ENCODE assay signal across 17 cellular contexts in genomic region chr2:3387644-3388411, GRCh38. TPM values are rescaled to one million over a fixed set of nuclear protein-coding genes. Genes with fewer than 3 reads are reported as not detected.
DNase-seq lines count a peak whose midpoint lies in the region; ATAC-seq, FAIRE-seq and TF ChIP-seq lines count a peak whose summit lies in the region.
"Had no signal": no experiment of that assay in that cellular context is flagged by ENCODE, and none has a peak within 500 bp of the region (broad histone marks: within the 10 kb centered on the region; RNA-seq: fewer than 3 reads in every experiment).

No MANE protein-coding gene starts in this region.

- peaks cover 49% of the 10 kb centered on the region for H3K36me3 Mint-ChIP-seq in stimulated activated memory B cell treated with anti-CD40 and anti-IgM and Interleukin-4, amounts not matched to agents 10 μg/mL and 1 μg/mL and 100 μg/mL, for 72 hours

- TF ChIP-seq POLR2A in IMR-90 (IDR thresholded peaks at IDR 0.05; ENCODE audit: low read depth, low read length) = no peak

- H3K79me1 ChIP-seq in IMR-90 (ENCODE audit: low read depth in 1 of 2, low read length in 2 of 2) = peaks cover 19 to 49% of the 10 kb centered on the region in 2 experiments

- H3K23ac ChIP-seq in IMR-90 (ENCODE audit: low read depth, low read length) = no peak overlapping the region

- H3K36me3 ChIP-seq in IMR-90 (ENCODE audit: control insufficient read depth, insufficient read depth, low read length) (peaks cover 36% of the 10 kb centered on the region), kidney (ENCODE audit: control insufficient read depth in 1 of 2, insufficient read depth in 2 of 2, low read length in 2 of 2) (peaks cover 11 to 35% of the 10 kb centered on the region in 2 donors), SJCRH30 (peaks cover 57% of the 10 kb centered on the region)

- H3K27ac ChIP-seq in IMR-90 (ENCODE audit: insufficient read depth, low read length) (peak overlapping the region; percentile 35; the same call in 1 of the 2 replicates), kidney (ENCODE audit: low read depth in 2 of 2, low read length in 2 of 2) (no peak overlapping the region), SJCRH30 (no peak overlapping the region)
- H3K27ac ChIP-seq: BLaER1 treated with 17β-estradiol and CSF1 and Interleukin-3, amounts not matched to agents 10 nM and 100 nM had no signal

- H2AK5ac ChIP-seq in IMR-90 (ENCODE audit: low read depth, low read length) = peak overlapping the region; percentile 52; the same call in 1 of the 2 replicates

- H3K56ac ChIP-seq in IMR-90 (ENCODE audit: extremely low read depth, insufficient read depth, low read length) = no peak overlapping the region

- DNase-seq in IMR-90 (no peak), kidney (peak; percentile 72), SJCRH30 (no peak), medulla oblongata (ENCODE audit: extremely low spot score) (no peak), NCI-H1930 (lab: John Stamatoyannopoulos, UW) (no peak)
- DNase-seq: Calu3; CD8-positive, alpha-beta T cell; DMS 273 treated with DMSO at 0.1 percent for 48 hours; DMS53; DND-41; HCEC 1CT had no signal

- H3K4me3 Mint-ChIP-seq in stimulated activated memory B cell treated with anti-CD40 and anti-IgM and Interleukin-4, amounts not matched to agents 10 μg/mL and 1 μg/mL and 100 μg/mL, for 72 hours = no peak overlapping the region
- H3K4me3 Mint-ChIP-seq: B cell; CD8-positive, alpha-beta T cell had no signal

- H4K8ac ChIP-seq in IMR-90 (ENCODE audit: low read depth in 2 of 2, low read length in 2 of 2) = no peak overlapping the region

- TF ChIP-seq RAD21 in IMR-90 (IDR thresholded peaks at IDR 0.05; ENCODE audit: low read length) = no peak

- no peak overlapping the region for H2AK9ac ChIP-seq in IMR-90 (replicated peaks; ENCODE audit: low read depth, low read length, poor library complexity)

- H2BK15ac ChIP-seq in IMR-90 (ENCODE audit: low read depth, low read length) = no peak overlapping the region

- H3K14ac ChIP-seq in IMR-90 (replicated peaks; ENCODE audit: low read depth, low read length) = no peak overlapping the region

- TF ChIP-seq CTCF in IMR-90 (conservative IDR thresholded peaks at IDR 0.05; ENCODE audit: low read depth, low read length) (no peak), kidney (IDR thresholded peaks at IDR 0.05; ENCODE audit: borderline replicate concordance, extremely low read depth, insufficient read depth) (no peak)

- no peak overlapping the region for H3K4me2 ChIP-seq in IMR-90 (ENCODE audit: low read depth, low read length)

- no peak overlapping the region for H3K9ac ChIP-seq in IMR-90 (ENCODE audit: low read depth, low read length)
- H3K9ac ChIP-seq in kidney (ENCODE audit: low read length in 2 of 2) = no peak overlapping the region
- H3K9ac ChIP-seq: BLaER1 treated with 17β-estradiol and CSF1 and Interleukin-3, amounts not matched to agents 10 nM and 100 nM had no signal

- H4K20me1 ChIP-seq in IMR-90 (ENCODE audit: insufficient read depth, low read length) = peaks cover 30% of the 10 kb centered on the region

- intact Hi-C loops in IMR-90 (cut with micrococcal nuclease) = no loop called here
- intact Hi-C loops in kidney (cut with DNase I) = no loop called here

- H3K9me3 Mint-ChIP-seq in stimulated activated memory B cell treated with anti-CD40 and anti-IgM and Interleukin-4, amounts not matched to agents 10 μg/mL and 1 μg/mL and 100 μg/mL, for 72 hours = no peaks in the 10 kb centered on the region
- H3K9me3 Mint-ChIP-seq: CD8-positive, alpha-beta T cell had no signal

- peaks cover 4% of the 10 kb centered on the region for H3K4me1 ChIP-seq in IMR-90 (ENCODE audit: control insufficient read depth, insufficient read depth, low read length)
- no peaks in the 10 kb centered on the region for H3K4me1 ChIP-seq in kidney (ENCODE audit: control insufficient read depth in 1 of 2, insufficient read depth in 1 of 2, low read depth in 1 of 2, low read length in 2 of 2)
- H3K4me1 ChIP-seq in SJCRH30 = no peaks in the 10 kb centered on the region

- H3K27me3 Mint-ChIP-seq in stimulated activated memory B cell treated with anti-CD40 and anti-IgM and Interleukin-4, amounts not matched to agents 10 μg/mL and 1 μg/mL and 100 μg/mL, for 72 hours = no peaks in the 10 kb centered on the region
- H3K27me3 Mint-ChIP-seq: B cell had no signal

- no peak overlapping the region for H2BK5ac ChIP-seq in IMR-90 (ENCODE audit: low read depth, low read length, poor library complexity, severe bottlenecking)

- ATAC-seq in IMR-90 (ENCODE audit: low read depth) = no peak
- ATAC-seq in stimulated activated memory B cell treated with anti-CD40 and anti-IgM and Interleukin-4, amounts not matched to agents 10 μg/mL and 1 μg/mL and 100 μg/mL, for 72 hours = peak; percentile 48
- ATAC-seq: CD8-positive, alpha-beta T cell had no signal

- H3K27me3 ChIP-seq in IMR-90 (ENCODE audit: control insufficient read depth, insufficient read depth, low read length) (no peaks in the 10 kb centered on the region), SJCRH30 (no peaks in the 10 kb centered on the region)
- H3K27me3 ChIP-seq: BLaER1 treated with 17β-estradiol and CSF1 and Interleukin-3, amounts not matched to agents 10 nM and 100 nM had no signal

- in situ Hi-C loops in IMR-90 (cut with MboI; ENCODE audit: low sequenced_read_pairs) = no loop called here

- CTCF ChIA-PET in IMR-90 (lab: Yijun Ruan, JAX) = no interaction called here

- H3K4me1 Mint-ChIP-seq in stimulated activated memory B cell treated with anti-CD40 and anti-IgM and Interleukin-4, amounts not matched to agents 10 μg/mL and 1 μg/mL and 100 μg/mL, for 72 hours = peaks cover 12% of the 10 kb centered on the region

- H3K4ac ChIP-seq in IMR-90 (ENCODE audit: low read depth, low read length) = no peak overlapping the region; the same call in 1 of the 2 replicates

- no peak overlapping the region for H3K18ac ChIP-seq in IMR-90 (ENCODE audit: low read depth, low read length)

- no TSS peak for BruUV-seq in IMR-90 (replicated peaks; lab: Mats Ljungman, UMichigan)

- no peak overlapping the region for H3K27ac Mint-ChIP-seq in stimulated activated memory B cell treated with anti-CD40 and anti-IgM and Interleukin-4, amounts not matched to agents 10 μg/mL and 1 μg/mL and 100 μg/mL, for 72 hours
- H3K27ac Mint-ChIP-seq: B cell; CD8-positive, alpha-beta T cell had no signal

- POLR2A ChIA-PET in IMR-90 (lab: Charles Lee; ENCODE audit: unreplicated experiment) = interaction anchor here (0.9 kb wide), 1 partner anchor 10 kb away, joined by 3 read pairs; the partner anchor contains the start of gene EIPR1

- no peak overlapping the region for H4K5ac ChIP-seq in IMR-90 (ENCODE audit: low read depth, low read length)

- FAIRE-seq in kidney (lab: Jason Lieb, UNC) = no peak
- FAIRE-seq: G401.6, GM12891, GM19239 had no signal

- no peak overlapping the region for H2BK120ac ChIP-seq in IMR-90 (ENCODE audit: low read depth, low read length)

- no peak overlapping the region for H4K91ac ChIP-seq in IMR-90 (ENCODE audit: insufficient read depth, low read depth, low read length)

- peaks cover 3% of the 10 kb centered on the region; the same call in 1 of the 2 replicates for H3K9me1 ChIP-seq in IMR-90 (ENCODE audit: insufficient read depth, low read length)

- no peak overlapping the region for H3K4me3 ChIP-seq in IMR-90 (ENCODE audit: insufficient read depth, low read depth, low read length)
- H3K4me3 ChIP-seq in kidney (ENCODE audit: low read length in 2 of 2) = no peak overlapping the region
- no peak overlapping the region for H3K4me3 ChIP-seq in SJCRH30
- H3K4me3 ChIP-seq: BLaER1 treated with 17β-estradiol and CSF1 and Interleukin-3, amounts not matched to agents 10 nM and 100 nM had no signal

- WGBS in IMR-90 (ENCODE audit: extremely low coverage in 2 of 2, insufficient read length in 1 of 2), 2 experiments = 92% methylated on average over 54 of the region's 89 CpGs; no CpG with 5 or more reads in 1 of the 2 experiments

- H3K9me3 ChIP-seq in IMR-90 (ENCODE audit: control insufficient read depth, insufficient read depth, low read length) (no peaks in the 10 kb centered on the region), kidney (ENCODE audit: control insufficient read depth in 1 of 2, low read length in 2 of 2) (no peaks in the 10 kb centered on the region), SJCRH30 (replicated peaks) (no peaks in the 10 kb centered on the region; the same call in 1 of the 2 replicates)

- dilution Hi-C loops in IMR-90 (cut with HindIII; ENCODE audit: low sequenced_read_pairs, unreplicated experiment) = no loop called here

- H2BK20ac ChIP-seq in IMR-90 (ENCODE audit: low read depth, low read length) = no peak overlapping the region

- no peak overlapping the region for H2AFZ ChIP-seq in IMR-90 (replicated peaks; ENCODE audit: low read length, poor library complexity)

TF ChIP-seq in IMR-90, 13 proteins besides CTCF, POLR2A, EP300 and RAD21 (continues in another document):
- TF ChIP-seq CHD1 (IDR thresholded peaks at IDR 0.05; ENCODE audit: low read depth, low read length) (no peak), BHLHE40 (IDR thresholded peaks at IDR 0.05; ENCODE audit: low read depth, low read length) (no peak), RCOR1 (IDR thresholded peaks at IDR 0.05; ENCODE audit: insufficient replicate concordance, low read length) (no peak), FOS (IDR thresholded peaks at IDR 0.05; ENCODE audit: low read depth, low read length) (no peak)
- TF ChIP-seq, protein P1, sequence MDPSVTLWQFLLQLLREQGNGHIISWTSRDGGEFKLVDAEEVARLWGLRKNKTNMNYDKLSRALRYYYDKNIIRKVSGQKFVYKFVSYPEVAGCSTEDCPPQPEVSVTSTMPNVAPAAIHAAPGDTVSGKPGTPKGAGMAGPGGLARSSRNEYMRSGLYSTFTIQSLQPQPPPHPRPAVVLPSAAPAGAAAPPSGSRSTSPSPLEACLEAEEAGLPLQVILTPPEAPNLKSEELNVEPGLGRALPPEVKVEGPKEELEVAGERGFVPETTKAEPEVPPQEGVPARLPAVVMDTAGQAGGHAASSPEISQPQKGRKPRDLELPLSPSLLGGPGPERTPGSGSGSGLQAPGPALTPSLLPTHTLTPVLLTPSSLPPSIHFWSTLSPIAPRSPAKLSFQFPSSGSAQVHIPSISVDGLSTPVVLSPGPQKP (IDR thresholded peaks at IDR 0.05; ENCODE audit: borderline replicate concordance, low read depth, low read length) = no peak

RNA-seq across cellular contexts. Expression of gene TRAPPC12, which starts 8.3 kb away (rescaled TPM):
- total RNA-seq in IMR-90 (2012; rRNA removed) (25.8 and 33.6 TPM in 2 replicates), kidney (104 TPM)
- polyA plus RNA-seq in IMR-90 (2012; rRNA removed) (69.9 and 70.2 TPM in 2 replicates), kidney (ENCODE audit: insufficient read depth, low read depth, low replicate concordance) (81.6 TPM)
- polyA plus RNA-seq in IMR-90 (2012; cell fraction: cytosol; rRNA removed) = 41.7 and 43.0 TPM in 2 replicates
- polyA plus RNA-seq in IMR-90 (2012; cell fraction: nucleus; rRNA removed; ENCODE audit: low replicate concordance) = 143 and 176 TPM in 2 replicates
- total RNA-seq in SJCRH30 (2014; rRNA removed; shearing (Covaris generic)) = 47.5 and 52.9 TPM in 2 replicates

RNA-seq across cellular contexts. Expression of gene EIPR1, which starts 10.2 kb away (rescaled TPM):
- total RNA-seq in IMR-90 (2012; rRNA removed) (56.9 and 67.4 TPM in 2 replicates), kidney (28.2 TPM)
- polyA plus RNA-seq in IMR-90 (2012; rRNA removed) (44.9 and 46.5 TPM in 2 replicates), kidney (ENCODE audit: insufficient read depth, low read depth, low replicate concordance) (37.8 TPM)
- polyA plus RNA-seq in IMR-90 (2012; cell fraction: cytosol; rRNA removed) = 52.7 and 75.5 TPM in 2 replicates
- 25.6 and 31.2 TPM in 2 replicates for polyA plus RNA-seq in IMR-90 (2012; cell fraction: nucleus; rRNA removed; ENCODE audit: low replicate concordance)
- 25.7 and 29.0 TPM in 2 replicates for total RNA-seq in SJCRH30 (2014; rRNA removed; shearing (Covaris generic))
